18 cellular contexts compared by ENCODE assay signal in genomic region chr18:59109375-59109774, GRCh38.
"Had no signal": no experiment of that assay in that cellular context is flagged by ENCODE, and none has a peak within 500 bp of the region (broad histone marks: within the 10 kb centered on the region; RNA-seq: fewer than 3 reads in every experiment).

No MANE protein-coding gene starts in this region.

- H3K27ac ChIP-seq: heart right ventricle, transverse colon had no signal

- H3K9me3 ChIP-seq: heart right ventricle, transverse colon had no signal

- H3K4me1 ChIP-seq: heart right ventricle, transverse colon had no signal

- H3K4me3 ChIP-seq: heart right ventricle, transverse colon had no signal

- ATAC-seq: activated naive CD4-positive, alpha-beta T cell treated with anti-CD3 and anti-CD28 coated beads, Interleukin-2, amount 50 U/mL, for 72 hours; heart right ventricle; left lobe of liver; natural killer cell; sciatic nerve; stimulated activated naive B cell treated with anti-CD40 and anti-IgM and Interleukin-4, amounts not matched to agents 10 μg/mL and 1 μg/mL and 100 μg/mL, for 72 hours had no signal

- H3K36me3 ChIP-seq: heart right ventricle, transverse colon had no signal

- FAIRE-seq: frontal cortex had no signal

- DNase-seq: activated CD4-positive, alpha-beta T cell treated with anti-CD3 and anti-CD28 coated beads, Interleukin-2, amount 50 U/mL, for 4 hours; activated CD4-positive, CD25-positive, alpha-beta regulatory T cell treated with anti-CD3 and anti-CD28 coated beads, Interleukin-2, amount 50 U/mL, for 72 hours; activated effector memory CD4-positive, alpha-beta T cell treated with anti-CD3 and anti-CD28 coated beads, Interleukin-2, amount 50 U/mL, for 16 hours; activated T-cell treated with anti-CD3 and anti-CD28 coated beads, Interleukin-2, amount 50 U/mL, for 1 hour; anterior cingulate cortex; endodermal cell; erythroblast; heart right ventricle; islet precursor cell; mammary epithelial cell; natural killer cell; stimulated activated CD4-positive, alpha-beta T cell treated with anti-CD3 and anti-CD28 coated beads, Interleukin-2, amount 100 ng/mL, for 24 hours; stimulated activated naive B cell treated with anti-CD40 and anti-IgM and Interleukin-4, amounts not matched to agents 10 μg/mL and 1 μg/mL and 100 μg/mL, for 72 hours; transverse colon had no signal
